ENCODE assay signal across 8 cellular contexts in the genomic region with DNA sequence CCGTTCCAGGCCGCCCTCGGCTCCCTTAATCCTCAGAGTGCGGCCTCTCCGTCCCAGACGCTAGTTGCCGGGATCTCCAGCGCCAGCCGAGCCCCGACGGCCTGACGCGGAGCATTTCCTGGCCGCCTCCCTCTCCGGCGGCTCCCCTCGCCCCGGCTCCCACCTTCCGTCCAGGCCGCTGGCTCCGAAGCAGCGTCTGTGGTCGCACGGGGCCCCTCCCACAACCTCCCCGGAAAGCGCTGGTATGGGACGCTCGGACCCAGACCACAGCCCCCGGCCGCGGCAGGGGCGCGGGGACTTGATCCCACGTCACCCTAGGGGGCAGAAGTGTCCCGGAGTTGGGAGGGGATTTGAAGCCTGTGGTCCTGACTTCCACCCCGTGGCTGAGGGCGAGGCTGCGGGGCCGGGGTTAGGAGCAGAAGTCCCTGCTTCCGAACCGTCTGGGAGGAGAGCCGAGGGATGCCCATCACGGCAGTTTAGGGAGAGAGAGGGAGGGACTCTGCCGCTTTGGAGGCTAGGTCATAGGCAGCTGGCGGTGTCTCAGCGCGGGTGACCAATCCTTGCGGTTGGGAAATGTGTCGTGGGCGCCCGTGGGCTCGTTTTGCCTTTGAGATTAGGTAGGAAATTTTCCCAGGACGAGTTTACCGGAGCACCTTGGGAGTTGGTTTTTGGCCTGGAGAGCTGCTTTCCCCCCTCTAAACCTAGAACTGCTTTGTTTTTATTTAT. TPM values are rescaled to one million over a fixed set of nuclear protein-coding genes. Genes with fewer than 3 reads are reported as not detected.
DNase-seq lines count a peak whose midpoint lies in the region; ATAC-seq, FAIRE-seq and TF ChIP-seq lines count a peak whose summit lies in the region.
"Not testable (repeated sequence)": the region's sequence is repeated elsewhere in the genome, so short reads cannot be mapped to it uniquely, and the experiment has no call there.

No MANE protein-coding gene starts in this region.

- TF ChIP-seq POLR2A in GM12878 (IDR thresholded peaks at IDR 0.05; ENCODE audit: low read depth, low read length) = not testable (repeated sequence)
- peak in 1 of 4 donors; percentile 19 for TF ChIP-seq POLR2A in upper lobe of left lung (IDR thresholded peaks at IDR 0.05)

- not testable (repeated sequence) for H4K20me1 ChIP-seq in GM12878 (ENCODE audit: control insufficient read depth, insufficient read depth)
- peaks cover 15% of the 10 kb centered on the region for H4K20me1 ChIP-seq in hepatocyte (ENCODE audit: insufficient read depth, poor library complexity, severe bottlenecking)

- H3K9me2 ChIP-seq in hepatocyte (replicated peaks; ENCODE audit: insufficient read depth) = not testable (repeated sequence)

- CTCF ChIA-PET in GM12878 (lab: Yijun Ruan, JAX) = not testable (repeated sequence)

- not testable (repeated sequence) for TF ChIP-seq EP300 in GM12878 (IDR thresholded peaks at IDR 0.05; ENCODE audit: borderline replicate concordance in 1 of 2, control insufficient read depth in 1 of 2, low read depth in 2 of 2, low read length in 2 of 2); upper lobe of left lung (IDR thresholded peaks at IDR 0.05)

- DNase-seq in MG63 (peak; percentile 31), T-helper 22 cell (ENCODE audit: low read depth) (peak; percentile 26), hepatocyte (ENCODE audit: low spot score) (peak; percentile 68), posterior cingulate gyrus (peak in 6 of 10 donors; percentile 12 to 75 (median 27)), upper lobe of left lung (peak; percentile 48 to 91)
- not testable (repeated sequence) for DNase-seq in GM12878 (ENCODE audit: low read depth, low spot score)

- not testable (repeated sequence) for H3K9me3 ChIP-seq in MG63; GM12878 (replicated peaks; ENCODE audit: control insufficient read depth, insufficient read depth, low read length); hepatocyte (ENCODE audit: low read depth); upper lobe of left lung

- intact Hi-C loops in GM12878 (cut with micrococcal nuclease; ENCODE audit: unreplicated experiment) (loop anchor here (5.0 to 10.0 kb wide), 4 partner anchors 86 to 251 kb away; partner anchors contain the start of gene TMEM248), posterior cingulate gyrus (cut with DNase I) (loop anchor here (1.0 to 10.0 kb wide), 4 partner anchors 59 to 184 kb away; no protein-coding TSS in a partner anchor)

- POLR2A ChIA-PET in GM12878 (lab: Charles Lee) = interaction anchor here (0.6 to 1.9 kb wide), 7 partner anchors 9 to 711 kb away, joined by 3 to 8 read pairs (median 3); partner anchors contain the start of gene KCTD7

- H3K79me2 ChIP-seq in GM12878 (ENCODE audit: control insufficient read depth, insufficient read depth, low read length) (peaks cover 59% of the 10 kb centered on the region), hepatocyte (peaks cover 66% of the 10 kb centered on the region)

- FAIRE-seq in GM12878 (lab: Jason Lieb, UNC) = not testable (repeated sequence)

- ATAC-seq in HG02588 (IDR thresholded peaks at IDR 0.05; ENCODE audit: unreplicated experiment) (peak; percentile 34), GM12878 (peak; percentile 58), upper lobe of left lung (ENCODE audit: low FRiP score in 2 of 2) (peak; percentile 74 to 81)

- not testable (repeated sequence) for H3K36me3 ChIP-seq in MG63; GM12878 (ENCODE audit: control insufficient read depth in 2 of 2, insufficient read depth in 2 of 2, low read length in 1 of 2); hepatocyte (replicated peaks; ENCODE audit: insufficient read depth, low read depth); upper lobe of left lung

- TF ChIP-seq CTCF in GM12872 (IDR thresholded peaks at IDR 0.05; ENCODE audit: insufficient read depth, low read depth, low read length) (0 out of 3 replicates have a peak, but pooled peaks have one; percentile 8), GM12878 (IDR thresholded peaks at IDR 0.05 in 2 of 3, conservative IDR thresholded peaks at IDR 0.05 in 1 of 3; ENCODE audit: control insufficient read depth in 2 of 3, extremely low read depth in 1 of 3, insufficient read depth in 1 of 3, low read depth in 3 of 3, low read length in 3 of 3) (peak in 1 of 3 experiments; percentile 20; a peak in 1 of 6 replicates), hepatocyte (IDR thresholded peaks at IDR 0.05; ENCODE audit: poor library complexity) (peak; percentile 19), upper lobe of left lung (IDR thresholded peaks at IDR 0.05) (peak in 2 of 6 experiments; percentile 8 to 15)

- not testable (repeated sequence) for H3K27me3 ChIP-seq in MG63; GM12878 (replicated peaks in 1 of 2; ENCODE audit: control insufficient read depth in 2 of 2, insufficient read depth in 2 of 2, low read length in 1 of 2); hepatocyte; upper lobe of left lung

- H3K9ac ChIP-seq in GM12878 (ENCODE audit: control insufficient read depth, insufficient read depth, low read length) = peak overlapping the region; percentile 94

- RAD21 ChIA-PET in GM12878 (lab: Charles Lee; ENCODE audit: unreplicated experiment) = interaction anchor here (1.0 to 1.5 kb wide), 7 partner anchors 10 to 710 kb away, joined by 3 to 5 read pairs (median 4); partner anchors contain the start of gene TYW1

- H3K4me3 ChIP-seq in MG63 (peak overlapping the region; percentile 64), GM12878 (peak overlapping the region; percentile 100), hepatocyte (peak overlapping the region; percentile 94), upper lobe of left lung (peak overlapping the region; percentile 66 to 95 (median 81))

- in situ Hi-C loops in GM12878 (cut with MboI) = not testable (repeated sequence)

- H2AFZ ChIP-seq in GM12878 (ENCODE audit: control insufficient read depth, low read depth, low read length) (peak overlapping the region; percentile 63), hepatocyte (peak overlapping the region; percentile 54)

- TF ChIP-seq RAD21 in GM12878 (IDR thresholded peaks at IDR 0.05; ENCODE audit: insufficient read depth, low read depth, low read length) = peak; percentile 35; the same call in 1 of the 2 replicates

- H3K4me2 ChIP-seq in GM12878 (ENCODE audit: control insufficient read depth, insufficient read depth) (peak overlapping the region; percentile 31), hepatocyte (peak overlapping the region; percentile 77)

- H3K4me1 ChIP-seq in GM12878 (ENCODE audit: control insufficient read depth, insufficient read depth, low read length) (peaks cover 25% of the 10 kb centered on the region), hepatocyte (ENCODE audit: insufficient read depth) (peaks cover 11% of the 10 kb centered on the region), upper lobe of left lung (peaks cover 11 to 55% (median 17%) of the 10 kb centered on the region in 4 donors)

- WGBS in GM12878 (ENCODE audit: insufficient coverage, insufficient replicate concordance, low lambda C conversion rate, missing lambda C conversion rate) = 2% methylated on average over 48 of the region's 54 CpGs
- WGBS in hepatocyte (ENCODE audit: low lambda C conversion rate, missing lambda C conversion rate) = 2% methylated on average over 39 of the region's 54 CpGs
- WGBS in upper lobe of left lung, 2 donors = 1 to 3% methylated on average over 11 to 32 of the region's 54 CpGs

- BruUV-seq in GM12878 (replicated peaks; lab: Mats Ljungman, UMichigan) = TSS peak; percentile 71

- H3K27ac ChIP-seq in GM12878 (ENCODE audit: control insufficient read depth, insufficient read depth) (peak overlapping the region; percentile 88), hepatocyte (peak overlapping the region; percentile 97), upper lobe of left lung (peak overlapping the region; percentile 97 to 99 (median 98))

- SMC1A ChIA-PET in GM12878 (lab: Charles Lee; ENCODE audit: uncharacterized antibody, unreplicated experiment) = interaction anchor here (0.6 to 1.7 kb wide), 4 partner anchors 9 to 664 kb away, joined by 3 to 4 read pairs (median 3); partner anchors contain the start of gene TMEM248

TF ChIP-seq in GM12878, 131 proteins besides CTCF, POLR2A, EP300 and RAD21 (continues in another document):
- TF ChIP-seq LARP7 (IDR thresholded peaks at IDR 0.05) (peak; percentile 82), DPF2 (IDR thresholded peaks at IDR 0.05) (peak; percentile 12; the same call in 1 of the 2 replicates), EED (IDR thresholded peaks at IDR 0.05; ENCODE audit: low read depth) (peak; percentile 43; the same call in 1 of the 2 replicates), CBX5 (IDR thresholded peaks at IDR 0.05; ENCODE audit: low read depth) (0 out of 2 replicates have a peak, but pooled peaks have one; percentile 12), CREM (IDR thresholded peaks at IDR 0.05; ENCODE audit: low read depth) (peak; percentile 19; the same call in 1 of the 2 replicates), GATAD2B (conservative IDR thresholded peaks at IDR 0.05; ENCODE audit: low read depth) (0 out of 2 replicates have a peak, but pooled peaks have one; percentile 66), IKZF1 (conservative IDR thresholded peaks at IDR 0.05) (peak; percentile 68), CREB1 (IDR thresholded peaks at IDR 0.05; ENCODE audit: low read depth) (peak; percentile 53; the same call in 1 of the 2 replicates)

RNA-seq across cellular contexts. Expression of gene RABGEF1, which starts 0.6 kb away (rescaled TPM):
- total RNA-seq in MG63 (2014; rRNA removed; shearing (Covaris generic); ENCODE audit: low replicate concordance) = 12.2 and 29.1 TPM in 2 replicates
- total RNA-seq in GM12878 (2013; cell fraction: nucleolus; rRNA removed) = 30.4 and 38.8 TPM in 2 replicates
- total RNA-seq in GM12878 (2014; rRNA removed) (21.0 and 26.4 TPM in 2 replicates), GM12878 (2014; rRNA removed; fragmentation: Illumina TruSeq; extraction: Trizol) (24.8 and 27.5 TPM in 2 replicates), GM12878 (2021) (26.2 and 27.5 TPM in 2 replicates), hepatocyte (27.5 and 28.1 TPM in 2 replicates), upper lobe of left lung (10 to 100 TPM; 20.7 to 35.6 (median 30.3) TPM)
- 14.7 TPM for polyA plus RNA-seq in GM12878 (2011; ENCODE audit: low read depth)
- polyA plus RNA-seq in GM12878 (2011; rRNA removed) (33.0 and 36.4 TPM in 2 replicates), GM12878 (2014; fragmentation: Illumina TruSeq; extraction: Trizol) (36.4 and 45.7 TPM in 2 replicates), GM12878 (2014; fragmentation: Nextera tagmentation; extraction: Ambion mirVana) (10 to 100 TPM; 10.2 to 11.8 TPM), GM12878 (2014; rRNA removed) (18.2 and 21.4 TPM in 2 replicates), GM12878 (2016; fragmentation: Nextera tagmentation; extraction: Ambion mirVana) (10 to 100 TPM; 24.7 to 31.2 TPM), hepatocyte (16.3 and 20.6 TPM in 2 replicates)
- polyA plus RNA-seq in GM12878 (2011; cell fraction: cytosol; rRNA removed) = 28.5 and 31.7 TPM in 2 replicates
- 20.5 and 20.6 TPM in 2 replicates for polyA plus RNA-seq in GM12878 (2011; cell fraction: nucleus; rRNA removed)
- 17.2 and 23.6 TPM in 2 replicates for polyA plus RNA-seq in GM12878 (2012)
- polyA minus RNA-seq in GM12878 (2011; rRNA and poly(A)+ RNA removed) = 46.2 and 47.7 TPM in 2 replicates
- polyA minus RNA-seq in GM12878 (2011; cell fraction: cytosol; rRNA and poly(A)+ RNA removed) = 13.4 and 14.0 TPM in 2 replicates
- polyA minus RNA-seq in GM12878 (2011; cell fraction: nucleus; rRNA and poly(A)+ RNA removed) = 6.5 and 12.0 TPM in 2 replicates
